Comparison of ENCODE assay signal across 13 cellular contexts in the genomic region with DNA sequence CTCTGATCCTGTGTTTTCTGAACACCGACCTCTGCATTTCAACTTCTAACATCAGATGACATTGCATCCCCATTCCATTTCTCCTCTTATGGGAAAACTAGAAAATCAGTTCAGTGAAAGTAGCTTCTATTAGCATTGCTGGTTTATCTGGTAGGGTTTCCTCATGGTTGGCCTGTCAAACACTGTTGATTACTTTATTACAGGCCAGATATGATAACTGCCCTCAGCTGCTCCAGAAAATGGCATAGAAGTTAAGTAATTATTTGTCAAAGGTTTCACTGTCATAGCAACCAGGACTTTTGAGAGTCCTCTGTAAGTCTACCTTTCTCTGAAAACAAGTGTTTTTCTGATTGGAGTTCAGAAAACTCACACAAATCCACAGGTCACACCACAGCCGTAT.
A peak's percentile ranks its signal among the peaks of the same experiment; 100 is the strongest.
DNase-seq lines count a peak whose midpoint lies in the region; ATAC-seq and TF ChIP-seq lines count a peak whose summit lies in the region.
"Had no signal": no experiment of that assay in that cellular context is flagged by ENCODE, and none has a peak within 500 bp of the region (broad histone marks: within the 10 kb centered on the region; RNA-seq: fewer than 3 reads in every experiment).

No MANE protein-coding gene starts in this region.

- no peaks in the 10 kb centered on the region for H3K27me3 Mint-ChIP-seq in activated naive CD8-positive, alpha-beta T cell
- H3K27me3 Mint-ChIP-seq in activated naive CD8-positive, alpha-beta T cell treated with anti-CD3 and anti-CD28 coated beads, Interleukin-2, amount 50 U/mL, for 24 hours, result no peaks in the 10 kb centered on the region
- H3K27me3 Mint-ChIP-seq in nephron progenitor cell (ENCODE audit: low read depth, poor library complexity), result peaks cover 6% of the 10 kb centered on the region
- H3K27me3 Mint-ChIP-seq: T-cell had no signal

- H3K27me3 ChIP-seq in duodenal mucosa (ENCODE audit: control insufficient read depth in 1 of 2, insufficient read depth in 2 of 2, low read length in 2 of 2) (no peaks in the 10 kb centered on the region), WERI-Rb-1 (ENCODE audit: insufficient read depth, low read depth, severe bottlenecking) (no peaks in the 10 kb centered on the region)

- H3K27ac Mint-ChIP-seq in activated naive CD8-positive, alpha-beta T cell, result no peak overlapping the region
- no peak overlapping the region for H3K27ac Mint-ChIP-seq in activated naive CD8-positive, alpha-beta T cell treated with anti-CD3 and anti-CD28 coated beads, Interleukin-2, amount 50 U/mL, for 24 hours
- peak overlapping the region; percentile 78 for H3K27ac Mint-ChIP-seq in nephron progenitor cell
- H3K27ac Mint-ChIP-seq: CD14-positive monocyte, T-cell had no signal

- no peak for ATAC-seq in activated naive CD8-positive, alpha-beta T cell treated with anti-CD3 and anti-CD28 coated beads, Interleukin-2, amount 50 U/mL, for 24 hours
- ATAC-seq in HG03432 (IDR thresholded peaks at IDR 0.05; ENCODE audit: unreplicated experiment) (no peak), HG03439 (IDR thresholded peaks at IDR 0.05; ENCODE audit: unreplicated experiment) (no peak)
- ATAC-seq: T-cell had no signal

- H3K9me3 Mint-ChIP-seq in activated naive CD8-positive, alpha-beta T cell (ENCODE audit: low read depth), result no peaks in the 10 kb centered on the region
- no peaks in the 10 kb centered on the region for H3K9me3 Mint-ChIP-seq in activated naive CD8-positive, alpha-beta T cell treated with anti-CD3 and anti-CD28 coated beads, Interleukin-2, amount 50 U/mL, for 24 hours
- H3K9me3 Mint-ChIP-seq in nephron progenitor cell, result peaks cover 5% of the 10 kb centered on the region
- H3K9me3 Mint-ChIP-seq: CD14-positive monocyte, T-cell had no signal

- H3K4me3 Mint-ChIP-seq in activated naive CD8-positive, alpha-beta T cell, result peak overlapping the region; percentile 9
- no peak overlapping the region for H3K4me3 Mint-ChIP-seq in activated naive CD8-positive, alpha-beta T cell treated with anti-CD3 and anti-CD28 coated beads, Interleukin-2, amount 50 U/mL, for 24 hours
- no peak overlapping the region for H3K4me3 Mint-ChIP-seq in nephron progenitor cell
- H3K4me3 Mint-ChIP-seq: CD14-positive monocyte, T-cell had no signal

- H3K27ac ChIP-seq in duodenal mucosa (ENCODE audit: low read depth, low read length) (no peak overlapping the region), WERI-Rb-1 (no peak overlapping the region)

- H3K36me3 Mint-ChIP-seq in activated naive CD8-positive, alpha-beta T cell, result peaks cover 7% of the 10 kb centered on the region
- peaks cover 13% of the 10 kb centered on the region for H3K36me3 Mint-ChIP-seq in activated naive CD8-positive, alpha-beta T cell treated with anti-CD3 and anti-CD28 coated beads, Interleukin-2, amount 50 U/mL, for 24 hours (ENCODE audit: low read depth)
- H3K36me3 Mint-ChIP-seq in nephron progenitor cell (ENCODE audit: low read depth), result peaks cover 37% of the 10 kb centered on the region

- H3K4me1 Mint-ChIP-seq in activated naive CD8-positive, alpha-beta T cell (ENCODE audit: low read depth), result peaks cover 33% of the 10 kb centered on the region
- peaks cover 27% of the 10 kb centered on the region for H3K4me1 Mint-ChIP-seq in activated naive CD8-positive, alpha-beta T cell treated with anti-CD3 and anti-CD28 coated beads, Interleukin-2, amount 50 U/mL, for 24 hours
- peaks cover 42% of the 10 kb centered on the region for H3K4me1 Mint-ChIP-seq in nephron progenitor cell

- H3K9me3 ChIP-seq in duodenal mucosa (ENCODE audit: control insufficient read depth in 1 of 2, low read length in 2 of 2), result no peaks in the 10 kb centered on the region
- H3K9me3 ChIP-seq in WERI-Rb-1 (ENCODE audit: severe bottlenecking), result no peaks in the 10 kb centered on the region

- H3K36me3 ChIP-seq in duodenal mucosa (ENCODE audit: control insufficient read depth in 1 of 2, insufficient read depth in 2 of 2, low read length in 2 of 2), result no peaks in the 10 kb centered on the region
- peaks cover 10% of the 10 kb centered on the region; the same call in 1 of the 2 replicates for H3K36me3 ChIP-seq in WERI-Rb-1

- no peak for DNase-seq in activated naive CD8-positive, alpha-beta T cell treated with anti-CD3 and anti-CD28 coated beads, Interleukin-2, amount 50 U/mL, for 24 hours
- DNase-seq in nephron progenitor cell (no peak), GM10266 (ENCODE audit: extremely low spot score) (no peak), WERI-Rb-1 (no peak)
- DNase-seq: NCI-H1048, NCI-H2227 treated with DMSO at 0.1 percent for 48 hours, NCI-H526, T-cell had no signal

- no peak overlapping the region for H3K9ac ChIP-seq in duodenal mucosa (ENCODE audit: low read depth in 1 of 2, low read length in 2 of 2)

- TF ChIP-seq CTCF in nephron progenitor cell (IDR thresholded peaks at IDR 0.05) (no peak), GM10266 (IDR thresholded peaks at IDR 0.05; ENCODE audit: control insufficient read depth, insufficient read depth, low read depth, missing control alignments) (no peak), WERI-Rb-1 (IDR thresholded peaks at IDR 0.05; ENCODE audit: low read depth, low read length) (no peak)

- H3K4me3 ChIP-seq in duodenal mucosa (ENCODE audit: low read depth in 1 of 2, low read length in 2 of 2) (peak overlapping the region; percentile 27 to 40), WERI-Rb-1 (ENCODE audit: low read depth, low read length) (no peak overlapping the region)

- H3K4me1 ChIP-seq in duodenal mucosa (ENCODE audit: control insufficient read depth in 1 of 2, insufficient read depth in 2 of 2, low read length in 2 of 2), result peaks cover 44 to 50% of the 10 kb centered on the region in 2 donors
